In the genomic region with DNA sequence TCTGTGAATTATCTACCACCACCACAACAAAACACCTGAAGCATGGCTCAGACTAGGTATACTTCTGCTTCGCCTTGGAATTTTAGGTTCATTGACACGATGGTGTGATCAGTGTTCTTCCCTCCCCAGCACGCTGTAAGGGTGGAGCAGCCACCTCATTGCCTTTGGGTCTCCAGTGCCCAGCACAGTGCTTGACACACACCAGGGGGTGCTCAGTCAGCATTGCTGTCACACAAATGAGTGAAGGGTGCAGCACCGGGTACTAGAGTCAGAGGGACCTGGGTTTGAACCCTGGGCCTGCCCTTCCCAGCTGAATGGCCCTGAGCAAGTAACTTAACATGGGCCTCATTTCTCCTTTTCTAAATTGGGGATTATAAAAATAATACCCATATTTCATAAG, we compare ENCODE assay signal across 17 cellular contexts. TPM values are rescaled to one million over a fixed set of nuclear protein-coding genes. Genes with fewer than 3 reads are reported as not detected.
DNase-seq lines count a peak whose midpoint lies in the region; ATAC-seq, FAIRE-seq and TF ChIP-seq lines count a peak whose summit lies in the region.
"Had no signal": no experiment of that assay in that cellular context is flagged by ENCODE, and none has a peak within 500 bp of the region (broad histone marks: within the 10 kb centered on the region; RNA-seq: fewer than 3 reads in every experiment).

No MANE protein-coding gene starts in this region.

- no peak overlapping the region for H3K4ac ChIP-seq in mesendoderm (ENCODE audit: low read depth, low read length)

- WGBS in stomach, 5 donors = 91 to 99% (median 96%) methylated on average over 4 of the region's 4 CpGs
- WGBS in mesendoderm (ENCODE audit: extremely low coverage, insufficient coverage, low lambda C conversion rate) = no CpG with 5 or more reads among the region's 4 CpGs

- H3K27ac ChIP-seq in astrocyte (ENCODE audit: low read depth, low read length) (peak overlapping the region; percentile 90), lower lobe of right lung (peak overlapping the region; percentile 76), stomach (peak overlapping the region in 4 of 5 donors; percentile 68 to 86 (median 82)), mesendoderm (ENCODE audit: low read depth, low read length) (no peak overlapping the region)
- H3K27ac ChIP-seq: C4-2B had no signal

- H3K18ac ChIP-seq in mesendoderm (ENCODE audit: low read length) = no peak overlapping the region

- H3K27me3 Mint-ChIP-seq in HFFc6 (ENCODE audit: insufficient read depth) (no peaks in the 10 kb centered on the region), astrocyte (ENCODE audit: low read depth, unreplicated experiment) (peaks cover 5% of the 10 kb centered on the region)
- H3K27me3 Mint-ChIP-seq: activated naive CD4-positive, alpha-beta T cell treated with anti-CD3 and anti-CD28 coated beads, Interleukin-2, amount 50 U/mL, for 24 hours had no signal

- no peak overlapping the region for H4K8ac ChIP-seq in mesendoderm (ENCODE audit: low read depth, low read length)

- no peak for ATAC-seq in lower lobe of right lung
- ATAC-seq: activated CD4-positive, CD25-positive, alpha-beta regulatory T cell treated with anti-CD3 and anti-CD28 coated beads, Interleukin-2, amount 50 U/mL, for 24 hours; T-cell had no signal

- no peak overlapping the region for H2AFZ ChIP-seq in astrocyte (ENCODE audit: low read depth, low read length)

- H3K36me3 Mint-ChIP-seq in HFFc6 (ENCODE audit: low read depth) (no peaks in the 10 kb centered on the region), astrocyte (ENCODE audit: low read depth, unreplicated experiment) (no peaks in the 10 kb centered on the region)
- H3K36me3 Mint-ChIP-seq: activated naive CD4-positive, alpha-beta T cell treated with anti-CD3 and anti-CD28 coated beads, Interleukin-2, amount 50 U/mL, for 24 hours had no signal

- H3K4me1 Mint-ChIP-seq in HFFc6 (ENCODE audit: low read depth) (peaks cover 77% of the 10 kb centered on the region), astrocyte (ENCODE audit: low read depth, unreplicated experiment) (peaks cover 48% of the 10 kb centered on the region)
- H3K4me1 Mint-ChIP-seq: activated naive CD4-positive, alpha-beta T cell treated with anti-CD3 and anti-CD28 coated beads, Interleukin-2, amount 50 U/mL, for 24 hours; T-cell had no signal

- no peaks in the 10 kb centered on the region for H4K20me1 ChIP-seq in astrocyte (ENCODE audit: insufficient read depth, low read length)

- H3K4me3 ChIP-seq in astrocyte (ENCODE audit: insufficient read depth, low read depth, low read length) = no peak overlapping the region
- no peak overlapping the region for H3K4me3 ChIP-seq in lower lobe of right lung
- H3K4me3 ChIP-seq in stomach = no peak overlapping the region
- H3K4me3 ChIP-seq in mesendoderm (ENCODE audit: low read length) = no peak overlapping the region
- H3K4me3 ChIP-seq: left lung had no signal

- H3K79me2 ChIP-seq in astrocyte (ENCODE audit: insufficient read depth, low read length) (no peaks in the 10 kb centered on the region), mesendoderm (ENCODE audit: control insufficient read depth, insufficient read depth, low read length) (no peaks in the 10 kb centered on the region)

- no peak for TF ChIP-seq EP300 in stomach (IDR thresholded peaks at IDR 0.05)

- H3K4me2 ChIP-seq in astrocyte (ENCODE audit: low read length) = peak overlapping the region; percentile 64
- no peak overlapping the region for H3K4me2 ChIP-seq in mesendoderm (ENCODE audit: low read length)

- H3K56ac ChIP-seq in mesendoderm (ENCODE audit: low read length) = no peak overlapping the region

- TF ChIP-seq CTCF in HFFc6 (IDR thresholded peaks at IDR 0.05) = no peak
- TF ChIP-seq CTCF in astrocyte (IDR thresholded peaks at IDR 0.05; ENCODE audit: insufficient read depth, low read depth, low read length) = no peak
- no peak for TF ChIP-seq CTCF in lower lobe of right lung (IDR thresholded peaks at IDR 0.05)
- TF ChIP-seq CTCF in stomach (IDR thresholded peaks at IDR 0.05) = no peak

- H3K9ac ChIP-seq in astrocyte (ENCODE audit: low read length) = peak overlapping the region; percentile 76
- H3K9ac ChIP-seq in mesendoderm (ENCODE audit: low read length) = no peak overlapping the region

- H3K27me3 ChIP-seq in astrocyte (ENCODE audit: insufficient read depth, low read length) = peaks cover 2% of the 10 kb centered on the region
- H3K27me3 ChIP-seq in lower lobe of right lung (ENCODE audit: low read depth) = no peaks in the 10 kb centered on the region
- H3K27me3 ChIP-seq in stomach = no peaks in the 10 kb centered on the region
- no peaks in the 10 kb centered on the region for H3K27me3 ChIP-seq in mesendoderm (ENCODE audit: insufficient read depth, low read length, poor library complexity)
- H3K27me3 ChIP-seq: left lung had no signal

- H2BK120ac ChIP-seq in mesendoderm (ENCODE audit: low read depth, low read length) = no peak overlapping the region

- H4K5ac ChIP-seq in mesendoderm (ENCODE audit: low read length) = no peak overlapping the region

- no peaks in the 10 kb centered on the region for H3K79me1 ChIP-seq in mesendoderm (ENCODE audit: low read length)

- intact Hi-C loops in lower lobe of right lung (cut with DNase I) (no loop called here), stomach (cut with DNase I; ENCODE audit: low total_unique reads) (no loop called here)

- H3K4me3 Mint-ChIP-seq in HFFc6 (peak overlapping the region; percentile 59), astrocyte (ENCODE audit: unreplicated experiment) (peak overlapping the region; percentile 40)
- H3K4me3 Mint-ChIP-seq: activated naive CD4-positive, alpha-beta T cell treated with anti-CD3 and anti-CD28 coated beads, Interleukin-2, amount 50 U/mL, for 24 hours; neural crest cell; T-cell had no signal

- H3K36me3 ChIP-seq in astrocyte (ENCODE audit: insufficient read depth, low read length) = no peaks in the 10 kb centered on the region
- no peaks in the 10 kb centered on the region for H3K36me3 ChIP-seq in lower lobe of right lung
- no peaks in the 10 kb centered on the region for H3K36me3 ChIP-seq in stomach
- no peaks in the 10 kb centered on the region for H3K36me3 ChIP-seq in mesendoderm (ENCODE audit: control insufficient read depth, insufficient read depth, low read length)
- H3K36me3 ChIP-seq: left lung had no signal

- no peak overlapping the region for H2BK5ac ChIP-seq in mesendoderm (ENCODE audit: low read length)

- no peaks in the 10 kb centered on the region for H3K9me3 Mint-ChIP-seq in HFFc6
- peaks cover 2% of the 10 kb centered on the region for H3K9me3 Mint-ChIP-seq in astrocyte (ENCODE audit: unreplicated experiment)
- H3K9me3 Mint-ChIP-seq: activated naive CD4-positive, alpha-beta T cell treated with anti-CD3 and anti-CD28 coated beads, Interleukin-2, amount 50 U/mL, for 24 hours; neural crest cell; T-cell had no signal

- FAIRE-seq in astrocyte (lab: Jason Lieb, UNC) (no peak), HTR-8/SVneo (lab: Jason Lieb, UNC) (no peak)
- FAIRE-seq: small intestine had no signal

- H2BK15ac ChIP-seq in mesendoderm (replicated peaks; ENCODE audit: low read depth) = no peak overlapping the region

- H3K23ac ChIP-seq in mesendoderm (ENCODE audit: low read length) = no peak overlapping the region

- DNase-seq in HFFc6 (no peak), astrocyte (ENCODE audit: low read depth) (no peak), lower lobe of right lung (no peak), stomach (peak; percentile 11), mesendoderm (no peak), retina (no peak), SKM-1 (lab: John Stamatoyannopoulos, UW; ENCODE audit: unreplicated experiment) (no peak), HTR-8/SVneo (ENCODE audit: insufficient read length, low spot score) (no peak)
- DNase-seq: KG1, left lung, NCI-H510A, small intestine, T-cell had no signal

- H3K4me1 ChIP-seq in astrocyte (ENCODE audit: insufficient read depth, low read length) = peaks cover 41% of the 10 kb centered on the region
- H3K4me1 ChIP-seq in lower lobe of right lung = peaks cover 57% of the 10 kb centered on the region
- H3K4me1 ChIP-seq in stomach = peaks cover 24 to 82% (median 49%) of the 10 kb centered on the region in 4 donors
- H3K4me1 ChIP-seq in mesendoderm (ENCODE audit: control insufficient read depth, low read depth, low read length) = peaks cover 20% of the 10 kb centered on the region

- peak overlapping the region; percentile 97 for H3K27ac Mint-ChIP-seq in HFFc6
- H3K27ac Mint-ChIP-seq in astrocyte (ENCODE audit: unreplicated experiment) = peak overlapping the region; percentile 78
- H3K27ac Mint-ChIP-seq: activated naive CD4-positive, alpha-beta T cell treated with anti-CD3 and anti-CD28 coated beads, Interleukin-2, amount 50 U/mL, for 24 hours; T-cell had no signal

- H3K9me3 ChIP-seq in astrocyte (ENCODE audit: insufficient read depth, low read depth, low read length) (no peaks in the 10 kb centered on the region), lower lobe of right lung (no peaks in the 10 kb centered on the region), stomach (no peaks in the 10 kb centered on the region)
- H3K9me3 ChIP-seq: left lung had no signal

- H2AK5ac ChIP-seq in mesendoderm (ENCODE audit: low read length) = no peak overlapping the region

- TF ChIP-seq POLR2A in stomach (IDR thresholded peaks at IDR 0.05) = no peak

RNA-seq across cellular contexts. Expression of a gene that starts 9.9 kb away (rescaled TPM):
- total RNA-seq in HFFc6 (2021; fragmentation: NEBNext Ultra II Directional; extraction: Animal tissue kit (Norgen Biotek cat#: 25700)) = 10 to 100 TPM; 15.0 to 20.9 (median 19.4) TPM
- total RNA-seq in astrocyte = 17.5 and 21.3 TPM in 2 replicates
- 11.4 TPM for total RNA-seq in lower lobe of right lung
- 10 to 100 TPM in 4 of 5 donors, 1 to 10 TPM in 1; 7.8 to 26.3 (median 14.0) TPM for total RNA-seq in stomach
- 1 to 10 TPM; 5.7 to 6.1 (median 5.7) TPM for polyA plus RNA-seq in stomach
- polyA plus RNA-seq in mesendoderm (2013, experiment 1 of 2) = 5.8 TPM
- polyA plus RNA-seq in mesendoderm (2013, experiment 2 of 2) = 6.1 TPM
